In genomic region chr4:7752649-7753048, GRCh38 we compare ENCODE assay signal across 3 cellular contexts.
TF ChIP-seq lines count a peak whose summit lies in the region.

No MANE protein-coding gene starts in this region.

TF ChIP-seq in IMR-90, 13 proteins besides CTCF, POLR2A, EP300 and RAD21:
- TF ChIP-seq ELK1 (IDR thresholded peaks at IDR 0.05; ENCODE audit: borderline replicate concordance, low read depth, low read length) (no peak), RFX5 (IDR thresholded peaks at IDR 0.05; ENCODE audit: low read depth, low read length) (no peak), CHD1 (IDR thresholded peaks at IDR 0.05; ENCODE audit: low read depth, low read length) (no peak), USF2 (IDR thresholded peaks at IDR 0.05; ENCODE audit: low read depth, low read length) (peak; percentile 87)
TF ChIP-seq in IMR-90: peak in this region for 1.

TF ChIP-seq in GM12878, 131 proteins besides CTCF, POLR2A, EP300 and RAD21:
- no peak for TF ChIP-seq BRCA1 (IDR thresholded peaks at IDR 0.05; ENCODE audit: low read depth, low read length)
- no peak for TF ChIP-seq KAT2A (conservative IDR thresholded peaks at IDR 0.05; ENCODE audit: control insufficient read depth, low read depth, low read length)
- TF ChIP-seq USF1 (IDR thresholded peaks at IDR 0.05; ENCODE audit: borderline replicate concordance, extremely low read length, insufficient read depth, low read depth, low read length), result peak; percentile 56

TF ChIP-seq in SK-N-SH treated with all-trans-retinoic acid at 6 μM for 48 hours, 23 proteins besides CTCF, POLR2A, EP300 and RAD21:
- no peak for TF ChIP-seq TSHZ2 (CRISPR knock-in tag; IDR thresholded peaks at IDR 0.05)
- no peak for TF ChIP-seq CSRNP3 (CRISPR knock-in tag; IDR thresholded peaks at IDR 0.05)
- no peak for TF ChIP-seq ARNTL (CRISPR knock-in tag; IDR thresholded peaks at IDR 0.05; ENCODE audit: borderline replicate concordance, low read depth)
- no peak for TF ChIP-seq SNAI2 (CRISPR knock-in tag; IDR thresholded peaks at IDR 0.05)
- TF ChIP-seq ESRRG (CRISPR knock-in tag; IDR thresholded peaks at IDR 0.05), result no peak
- TF ChIP-seq ZNF565 (CRISPR knock-in tag; conservative IDR thresholded peaks at IDR 0.05; ENCODE audit: low read depth), result no peak
- TF ChIP-seq POU6F1 (CRISPR knock-in tag; IDR thresholded peaks at IDR 0.05; ENCODE audit: borderline replicate concordance, low read depth), result no peak
- no peak for TF ChIP-seq ZFP3 (CRISPR knock-in tag; IDR thresholded peaks at IDR 0.05)
- no peak for TF ChIP-seq ZNF70 (CRISPR knock-in tag; IDR thresholded peaks at IDR 0.05)
- no peak for TF ChIP-seq BACH2 (CRISPR knock-in tag; IDR thresholded peaks at IDR 0.05; ENCODE audit: borderline replicate concordance)
- TF ChIP-seq ZFP30 (CRISPR knock-in tag; IDR thresholded peaks at IDR 0.05), result no peak
- no peak for TF ChIP-seq RARB (CRISPR knock-in tag; IDR thresholded peaks at IDR 0.05)
- TF ChIP-seq CSDC2 (CRISPR knock-in tag; IDR thresholded peaks at IDR 0.05), result no peak
- TF ChIP-seq OSR1 (CRISPR knock-in tag; IDR thresholded peaks at IDR 0.05), result no peak
- TF ChIP-seq ISL1 (CRISPR knock-in tag; IDR thresholded peaks at IDR 0.05), result no peak
- TF ChIP-seq CREB5 (CRISPR knock-in tag; IDR thresholded peaks at IDR 0.05; ENCODE audit: low read depth), result no peak
